18 cellular contexts compared by ENCODE assay signal in genomic region chr1:22268327-22268726, GRCh38.
"Had no signal": no experiment of that assay in that cellular context is flagged by ENCODE, and none has a peak within 500 bp of the region (broad histone marks: within the 10 kb centered on the region; RNA-seq: fewer than 3 reads in every experiment).

No MANE protein-coding gene starts in this region.

- H3K27me3 ChIP-seq: right atrium auricular region, transverse colon had no signal

- H3K4me2 ChIP-seq: smooth muscle cell had no signal

- H3K4me1 ChIP-seq: parathyroid adenoma, prostate gland, right atrium auricular region had no signal

- H3K4me1 Mint-ChIP-seq: memory B cell; stimulated activated naive CD8-positive, alpha-beta T cell treated with anti-CD3 and anti-CD28 coated beads, Interleukin-15, amount 100 ng/mL, for 72 hours had no signal

- H3K27ac Mint-ChIP-seq: memory B cell; naive thymus-derived CD8-positive, alpha-beta T cell; stimulated activated naive CD8-positive, alpha-beta T cell treated with anti-CD3 and anti-CD28 coated beads, Interleukin-15, amount 100 ng/mL, for 72 hours had no signal

- H3K36me3 Mint-ChIP-seq: memory B cell; naive thymus-derived CD8-positive, alpha-beta T cell had no signal

- H3K36me3 ChIP-seq: prostate gland, right atrium auricular region, suprapubic skin, transverse colon had no signal

- H3K4me3 Mint-ChIP-seq: memory B cell; naive thymus-derived CD8-positive, alpha-beta T cell; stimulated activated naive CD8-positive, alpha-beta T cell treated with anti-CD3 and anti-CD28 coated beads, Interleukin-15, amount 100 ng/mL, for 72 hours had no signal

- DNase-seq: dorsolateral prefrontal cortex; effector CD4-positive, alpha-beta T cell; kidney; naive thymus-derived CD8-positive, alpha-beta T cell; stimulated activated CD4-positive, alpha-beta T cell treated with anti-CD3 and anti-CD28 coated beads, Interleukin-12 subunit alpha, Interleukin-12 subunit beta, amount 100 ng/mL, for 4 hours; stimulated activated CD4-positive, alpha-beta T cell treated with anti-CD3 and anti-CD28 coated beads, Interleukin-1b, Interleukin-23, amount 100 ng/mL, for 48 hours; stimulated activated CD4-positive, alpha-beta T cell treated with anti-CD3 and anti-CD28 coated beads, Interleukin-4, amount 100 ng/mL, for 1 hour; stimulated activated CD8-positive, alpha-beta memory T cell treated with anti-CD3 and anti-CD28 coated beads, Interleukin-4, amount 100 ng/mL, for 48 hours; stimulated activated naive CD4-positive, alpha-beta T cell; stimulated activated naive CD8-positive, alpha-beta T cell treated with anti-CD3 and anti-CD28 coated beads, Interleukin-15, amount 100 ng/mL, for 72 hours; transverse colon had no signal

- H2AFZ ChIP-seq: parathyroid adenoma had no signal

- H3K9ac ChIP-seq: parathyroid adenoma had no signal

- H3K9me3 Mint-ChIP-seq: naive thymus-derived CD8-positive, alpha-beta T cell; stimulated activated naive CD8-positive, alpha-beta T cell treated with anti-CD3 and anti-CD28 coated beads, Interleukin-15, amount 100 ng/mL, for 72 hours had no signal

- H3K79me2 ChIP-seq: parathyroid adenoma had no signal

- H3K9me3 ChIP-seq: prostate gland, right atrium auricular region, suprapubic skin, transverse colon had no signal

- H3K27ac ChIP-seq: dorsolateral prefrontal cortex, parathyroid adenoma, prostate gland, right atrium auricular region, suprapubic skin, transverse colon had no signal

- H3K4me3 ChIP-seq: dorsolateral prefrontal cortex, lung, prostate gland, right atrium auricular region, smooth muscle cell, suprapubic skin, transverse colon had no signal
